12 cellular contexts compared by ENCODE assay signal in the genomic region with DNA sequence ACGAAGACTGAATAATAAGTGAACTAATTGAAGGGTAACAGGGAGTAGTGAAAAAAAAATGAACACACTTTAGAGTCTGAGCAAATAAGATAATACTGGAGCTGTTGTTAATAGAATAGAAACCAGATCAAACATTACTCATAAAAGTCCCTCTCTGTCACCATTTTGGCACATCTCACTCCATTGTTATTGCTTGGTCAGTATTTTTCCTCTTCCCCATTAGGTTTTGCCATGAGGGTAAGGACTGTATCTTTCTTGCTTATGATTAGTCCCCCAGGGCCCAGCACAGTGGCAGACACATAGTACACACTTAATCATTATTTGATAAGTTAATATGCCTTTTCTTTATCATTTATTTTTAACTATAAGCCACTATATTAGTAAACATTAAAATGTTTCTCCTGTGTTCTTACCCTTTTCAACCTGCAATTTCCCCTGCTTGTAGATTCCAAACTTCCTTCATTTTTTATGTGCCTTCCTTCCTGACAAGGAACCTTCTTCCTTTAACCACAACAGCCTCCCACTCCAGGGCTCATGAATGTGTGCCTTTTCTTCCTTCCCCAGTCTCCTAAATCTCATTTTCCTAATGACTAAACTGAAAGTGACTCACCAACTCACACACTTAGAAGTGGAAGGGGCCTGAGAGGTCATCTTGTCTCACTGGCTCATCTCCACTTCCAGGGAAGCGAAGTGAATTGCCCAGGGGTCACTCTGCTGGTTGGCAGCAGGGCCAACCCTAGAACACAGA.
DNase-seq lines count a peak whose midpoint lies in the region; TF ChIP-seq lines count a peak whose summit lies in the region.
"Had no signal": no experiment of that assay in that cellular context is flagged by ENCODE, and none has a peak within 500 bp of the region (broad histone marks: within the 10 kb centered on the region; RNA-seq: fewer than 3 reads in every experiment).

No MANE protein-coding gene starts in this region.

- TF ChIP-seq POLR2A in NB4 (IDR thresholded peaks at IDR 0.05; ENCODE audit: extremely low read depth, insufficient read length), result no peak
- no peak for TF ChIP-seq POLR2A in sigmoid colon (IDR thresholded peaks at IDR 0.05)

- H3K4me1 Mint-ChIP-seq in osteocyte (ENCODE audit: unreplicated experiment), result peaks cover 7% of the 10 kb centered on the region
- H3K4me1 Mint-ChIP-seq in progenitor cell of endocrine pancreas (ENCODE audit: low read depth), result no peaks in the 10 kb centered on the region
- H3K4me1 Mint-ChIP-seq: IgD-negative memory B cell had no signal

- H3K9me3 Mint-ChIP-seq in osteocyte (ENCODE audit: unreplicated experiment), result no peaks in the 10 kb centered on the region
- no peaks in the 10 kb centered on the region for H3K9me3 Mint-ChIP-seq in progenitor cell of endocrine pancreas (ENCODE audit: low read depth)
- H3K9me3 Mint-ChIP-seq: IgD-negative memory B cell had no signal

- TF ChIP-seq EP300 in sigmoid colon (IDR thresholded peaks at IDR 0.05), result no peak

- no peaks in the 10 kb centered on the region for H3K9me3 ChIP-seq in sigmoid colon

- H3K4me3 Mint-ChIP-seq in osteocyte (ENCODE audit: unreplicated experiment) (no peak overlapping the region), progenitor cell of endocrine pancreas (ENCODE audit: low read depth) (no peak overlapping the region)
- H3K4me3 Mint-ChIP-seq: IgD-negative memory B cell had no signal

- H3K27me3 Mint-ChIP-seq in osteocyte (ENCODE audit: unreplicated experiment) (no peaks in the 10 kb centered on the region), progenitor cell of endocrine pancreas (no peaks in the 10 kb centered on the region)
- H3K27me3 Mint-ChIP-seq: IgD-negative memory B cell had no signal

- peak; percentile 66 for DNase-seq in Daoy (ENCODE audit: low read depth)
- DNase-seq in NB4 (ENCODE audit: low read depth), result peak; percentile 13
- DNase-seq in dermis blood vessel endothelial cell, result peak; percentile 80
- no peak for DNase-seq in osteocyte (ENCODE audit: extremely low spot score, unreplicated experiment)
- no peak for DNase-seq in sigmoid colon
- no peak for DNase-seq in NCI-H526 (lab: John Stamatoyannopoulos, UW)
- no peak for DNase-seq in amygdala (lab: John Stamatoyannopoulos, UW)
- DNase-seq in progenitor cell of endocrine pancreas (ENCODE audit: low spot score, unreplicated experiment), result no peak
- DNase-seq: activated T-cell treated with anti-CD3 and anti-CD28 coated beads for 4 hours; posterior cingulate gyrus; stimulated activated naive CD4-positive, alpha-beta T cell treated with Interleukin-2 at 50 U/mL for 16 hours had no signal

- WGBS in sigmoid colon, 2 donors, result 81 to 92% methylated on average over 2 of the region's 2 CpGs

- no peaks in the 10 kb centered on the region for H3K4me1 ChIP-seq in sigmoid colon

- TF ChIP-seq CTCF in NB4 (IDR thresholded peaks at IDR 0.05; ENCODE audit: low read depth, low read length), result no peak
- TF ChIP-seq CTCF in osteocyte (IDR thresholded peaks at IDR 0.05), result no peak
- TF ChIP-seq CTCF in sigmoid colon (IDR thresholded peaks at IDR 0.05), result no peak
- no peak for TF ChIP-seq CTCF in progenitor cell of endocrine pancreas (IDR thresholded peaks at IDR 0.05; ENCODE audit: unreplicated experiment)

- H3K4me3 ChIP-seq in NB4 (ENCODE audit: low read depth, low read length) (no peak overlapping the region), sigmoid colon (no peak overlapping the region)

- H3K27ac ChIP-seq in sigmoid colon, result peak overlapping the region in 1 of 4 donors; percentile 10

- intact Hi-C loops in sigmoid colon (cut with DNase I), result no loop called here

- H3K36me3 Mint-ChIP-seq in osteocyte (ENCODE audit: unreplicated experiment) (no peaks in the 10 kb centered on the region), progenitor cell of endocrine pancreas (ENCODE audit: insufficient read depth) (peaks cover 3% of the 10 kb centered on the region)

- H3K27me3 ChIP-seq in sigmoid colon, result no peaks in the 10 kb centered on the region

- H3K36me3 ChIP-seq in sigmoid colon, result no peaks in the 10 kb centered on the region

- peak overlapping the region; percentile 65 for H3K27ac Mint-ChIP-seq in osteocyte (ENCODE audit: unreplicated experiment)
- H3K27ac Mint-ChIP-seq in progenitor cell of endocrine pancreas, result no peak overlapping the region
- H3K27ac Mint-ChIP-seq: IgD-negative memory B cell had no signal

Comparison
In these comparisons a context has a peak if more than half of its experiments do, and no peak if none do; other contexts are left out.
1. DNase-seq: peak in Daoy (single experiment), NB4 (single experiment) and dermis blood vessel endothelial cell (single experiment); none in osteocyte (single experiment), sigmoid colon (single experiment), NCI-H526 (0 of 2), amygdala (0 of 56) and progenitor cell of endocrine pancreas (single experiment).